1 cellular context compared by ENCODE assay signal in the genomic region with DNA sequence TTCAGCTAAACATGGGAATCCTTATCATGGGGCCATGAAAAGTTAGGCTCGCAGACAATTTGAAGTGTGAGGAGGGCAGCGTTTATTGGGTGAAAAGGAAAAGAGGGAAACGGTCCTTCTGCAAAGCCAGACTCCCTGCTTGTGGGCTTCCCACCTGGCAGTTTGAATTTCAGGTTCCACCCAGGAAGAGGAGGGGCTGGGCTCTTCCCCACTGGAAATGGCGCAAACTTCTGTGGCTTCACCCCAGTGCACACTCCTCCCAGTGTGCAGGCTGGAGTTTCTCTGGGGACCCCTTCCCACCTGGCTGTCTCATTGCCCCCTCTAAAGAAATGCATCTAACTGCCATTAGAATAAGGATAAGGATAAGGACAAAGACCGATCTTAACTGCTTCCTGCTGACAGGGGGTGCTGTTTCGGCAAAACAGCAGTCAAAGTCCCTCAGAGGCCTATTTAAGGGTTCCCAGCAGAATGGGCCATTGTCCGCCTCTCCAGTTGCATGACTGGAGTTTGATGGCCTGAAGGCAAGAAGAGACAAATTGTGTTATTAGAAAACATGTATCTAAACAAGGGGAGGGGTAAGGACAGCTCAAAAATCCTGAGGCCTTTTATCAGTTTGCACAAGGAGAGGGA.
TF ChIP-seq lines count a peak whose summit lies in the region.

No MANE protein-coding gene starts in this region.

TF ChIP-seq in WTC11, 78 proteins besides CTCF, POLR2A, EP300 and RAD21 (continued from another document):
- TF ChIP-seq, protein P1, sequence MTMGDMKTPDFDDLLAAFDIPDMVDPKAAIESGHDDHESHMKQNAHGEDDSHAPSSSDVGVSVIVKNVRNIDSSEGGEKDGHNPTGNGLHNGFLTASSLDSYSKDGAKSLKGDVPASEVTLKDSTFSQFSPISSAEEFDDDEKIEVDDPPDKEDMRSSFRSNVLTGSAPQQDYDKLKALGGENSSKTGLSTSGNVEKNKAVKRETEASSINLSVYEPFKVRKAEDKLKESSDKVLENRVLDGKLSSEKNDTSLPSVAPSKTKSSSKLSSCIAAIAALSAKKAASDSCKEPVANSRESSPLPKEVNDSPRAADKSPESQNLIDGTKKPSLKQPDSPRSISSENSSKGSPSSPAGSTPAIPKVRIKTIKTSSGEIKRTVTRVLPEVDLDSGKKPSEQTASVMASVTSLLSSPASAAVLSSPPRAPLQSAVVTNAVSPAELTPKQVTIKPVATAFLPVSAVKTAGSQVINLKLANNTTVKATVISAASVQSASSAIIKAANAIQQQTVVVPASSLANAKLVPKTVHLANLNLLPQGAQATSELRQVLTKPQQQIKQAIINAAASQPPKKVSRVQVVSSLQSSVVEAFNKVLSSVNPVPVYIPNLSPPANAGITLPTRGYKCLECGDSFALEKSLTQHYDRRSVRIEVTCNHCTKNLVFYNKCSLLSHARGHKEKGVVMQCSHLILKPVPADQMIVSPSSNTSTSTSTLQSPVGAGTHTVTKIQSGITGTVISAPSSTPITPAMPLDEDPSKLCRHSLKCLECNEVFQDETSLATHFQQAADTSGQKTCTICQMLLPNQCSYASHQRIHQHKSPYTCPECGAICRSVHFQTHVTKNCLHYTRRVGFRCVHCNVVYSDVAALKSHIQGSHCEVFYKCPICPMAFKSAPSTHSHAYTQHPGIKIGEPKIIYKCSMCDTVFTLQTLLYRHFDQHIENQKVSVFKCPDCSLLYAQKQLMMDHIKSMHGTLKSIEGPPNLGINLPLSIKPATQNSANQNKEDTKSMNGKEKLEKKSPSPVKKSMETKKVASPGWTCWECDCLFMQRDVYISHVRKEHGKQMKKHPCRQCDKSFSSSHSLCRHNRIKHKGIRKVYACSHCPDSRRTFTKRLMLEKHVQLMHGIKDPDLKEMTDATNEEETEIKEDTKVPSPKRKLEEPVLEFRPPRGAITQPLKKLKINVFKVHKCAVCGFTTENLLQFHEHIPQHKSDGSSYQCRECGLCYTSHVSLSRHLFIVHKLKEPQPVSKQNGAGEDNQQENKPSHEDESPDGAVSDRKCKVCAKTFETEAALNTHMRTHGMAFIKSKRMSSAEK (CRISPR knock-in tag; IDR thresholded peaks at IDR 0.05; ENCODE audit: borderline replicate concordance), result no peak
- TF ChIP-seq RELA (CRISPR knock-in tag; IDR thresholded peaks at IDR 0.05; ENCODE audit: borderline replicate concordance) (no peak), SMAD3 (CRISPR knock-in tag; IDR thresholded peaks at IDR 0.05; ENCODE audit: borderline replicate concordance) (no peak), NR2C2 (CRISPR knock-in tag; IDR thresholded peaks at IDR 0.05) (no peak), ELF4 (CRISPR knock-in tag; IDR thresholded peaks at IDR 0.05; ENCODE audit: low read depth) (no peak), ESRRA (CRISPR knock-in tag; IDR thresholded peaks at IDR 0.05; ENCODE audit: borderline replicate concordance) (no peak)
- TF ChIP-seq, protein P2, sequence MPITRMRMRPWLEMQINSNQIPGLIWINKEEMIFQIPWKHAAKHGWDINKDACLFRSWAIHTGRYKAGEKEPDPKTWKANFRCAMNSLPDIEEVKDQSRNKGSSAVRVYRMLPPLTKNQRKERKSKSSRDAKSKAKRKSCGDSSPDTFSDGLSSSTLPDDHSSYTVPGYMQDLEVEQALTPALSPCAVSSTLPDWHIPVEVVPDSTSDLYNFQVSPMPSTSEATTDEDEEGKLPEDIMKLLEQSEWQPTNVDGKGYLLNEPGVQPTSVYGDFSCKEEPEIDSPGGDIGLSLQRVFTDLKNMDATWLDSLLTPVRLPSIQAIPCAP (CRISPR knock-in tag; IDR thresholded peaks at IDR 0.05), result no peak
- TF ChIP-seq, protein P3, sequence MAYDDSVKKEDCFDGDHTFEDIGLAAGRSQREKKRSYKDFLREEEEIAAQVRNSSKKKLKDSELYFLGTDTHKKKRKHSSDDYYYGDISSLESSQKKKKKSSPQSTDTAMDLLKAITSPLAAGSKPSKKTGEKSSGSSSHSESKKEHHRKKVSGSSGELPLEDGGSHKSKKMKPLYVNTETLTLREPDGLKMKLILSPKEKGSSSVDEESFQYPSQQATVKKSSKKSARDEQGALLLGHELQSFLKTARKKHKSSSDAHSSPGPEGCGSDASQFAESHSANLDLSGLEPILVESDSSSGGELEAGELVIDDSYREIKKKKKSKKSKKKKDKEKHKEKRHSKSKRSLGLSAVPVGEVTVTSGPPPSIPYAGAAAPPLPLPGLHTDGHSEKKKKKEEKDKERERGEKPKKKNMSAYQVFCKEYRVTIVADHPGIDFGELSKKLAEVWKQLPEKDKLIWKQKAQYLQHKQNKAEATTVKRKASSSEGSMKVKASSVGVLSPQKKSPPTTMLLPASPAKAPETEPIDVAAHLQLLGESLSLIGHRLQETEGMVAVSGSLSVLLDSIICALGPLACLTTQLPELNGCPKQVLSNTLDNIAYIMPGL (CRISPR knock-in tag; IDR thresholded peaks at IDR 0.05), result no peak
